1 cellular context compared by ENCODE assay signal in genomic region chr7:64313740-64314491, GRCh38.
TF ChIP-seq lines count a peak whose summit lies in the region.

Gene ZNF736, plus strand, starts transcription at chr7:64313961. Its CDS starts 190 bp downstream, at chr7:64314151.

TF ChIP-seq in K562, 482 proteins besides CTCF, POLR2A, EP300 and RAD21 (continued from another document and continues in another):
- TF ChIP-seq AFF1 (IDR thresholded peaks at IDR 0.05; ENCODE audit: low read depth in 1 of 2, partially characterized antibody in 2 of 2) (no peak), ZNF444 (CRISPR knock-in tag; IDR thresholded peaks at IDR 0.05) (peak; percentile 8; the same call in 1 of the 2 replicates), THRB (CRISPR knock-in tag; conservative IDR thresholded peaks at IDR 0.05) (peak; percentile 63; the same call in 1 of the 2 replicates), POU5F1 (IDR thresholded peaks at IDR 0.05; ENCODE audit: borderline replicate concordance, low read depth, low read length, partially characterized antibody) (no peak), RFX5 (IDR thresholded peaks at IDR 0.05; ENCODE audit: low read depth, low read length) (no peak), CEBPG (CRISPR knock-in tag; IDR thresholded peaks at IDR 0.05) (peak; percentile 62), CEBPG (tag; conservative IDR thresholded peaks at IDR 0.05 in 1 of 2, IDR thresholded peaks at IDR 0.05 in 1 of 2) (no peak), DIDO1 (tag; IDR thresholded peaks at IDR 0.05; ENCODE audit: low read depth) (no peak), POLR2G (IDR thresholded peaks at IDR 0.05; ENCODE audit: low read depth, low read length) (peak; percentile 69), KLF1 (tag; IDR thresholded peaks at IDR 0.05) (no peak), BCLAF1 (IDR thresholded peaks at IDR 0.05; ENCODE audit: borderline replicate concordance in 1 of 2, control insufficient read depth in 1 of 2, low read depth in 2 of 2, low read length in 1 of 2) (no peak), ZNF830 (CRISPR knock-in tag; IDR thresholded peaks at IDR 0.05) (no peak), CCAR2 (IDR thresholded peaks at IDR 0.05; ENCODE audit: low read depth, low read length) (no peak), YY1 (IDR thresholded peaks at IDR 0.05; ENCODE audit: borderline replicate concordance in 1 of 3, control insufficient read depth in 1 of 3, extremely low read depth in 1 of 3, insufficient read depth in 3 of 3, insufficient read length in 1 of 3, insufficient replicate concordance in 2 of 3, low read depth in 1 of 3, low read length in 2 of 3) (peak; percentile 28 to 90 (median 68)), FOXK2 (conservative IDR thresholded peaks at IDR 0.05 in 1 of 2, IDR thresholded peaks at IDR 0.05 in 1 of 2; ENCODE audit: low read depth in 2 of 2) (0 out of 4 replicates have a peak, but pooled peaks of 1 of the 2 experiments have one; percentile 16), KAT2B (IDR thresholded peaks at IDR 0.05; ENCODE audit: low read depth, low read length) (no peak), ZSCAN29 (IDR thresholded peaks at IDR 0.05) (peak; percentile 58; the same call in 1 of the 2 replicates), U2AF1 (optimal IDR thresholded peaks at IDR 0.05; ENCODE audit: low read depth, low read length) (no peak), EWSR1 (IDR thresholded peaks at IDR 0.05; ENCODE audit: borderline replicate concordance, low read depth, partially characterized antibody) (no peak), ZNF695 (CRISPR knock-in tag; IDR thresholded peaks at IDR 0.05) (no peak), RBBP5 (IDR thresholded peaks at IDR 0.05; ENCODE audit: borderline replicate concordance, insufficient read depth, low read length, poor library complexity, severe bottlenecking) (peak; percentile 58), ZNF408 (CRISPR knock-in tag; IDR thresholded peaks at IDR 0.05; ENCODE audit: low read depth) (no peak), MBD2 (IDR thresholded peaks at IDR 0.05; ENCODE audit: borderline replicate concordance, low read depth) (peak; percentile 68; the same call in 1 of the 2 replicates), SMAD3 (CRISPR knock-in tag; conservative IDR thresholded peaks at IDR 0.05) (no peak), CBX5 (IDR thresholded peaks at IDR 0.05; ENCODE audit: borderline replicate concordance, low read depth) (no peak), ESRRA (IDR thresholded peaks at IDR 0.05; ENCODE audit: borderline replicate concordance, low read depth) (no peak), CTBP1 (IDR thresholded peaks at IDR 0.05; ENCODE audit: borderline replicate concordance) (peak; percentile 25; the same call in 1 of the 2 replicates), E2F6 (IDR thresholded peaks at IDR 0.05; ENCODE audit: borderline replicate concordance in 1 of 2, extremely low read depth in 1 of 2, insufficient read depth in 1 of 2, insufficient read length in 1 of 2, low read depth in 1 of 2, low read length in 1 of 2, poor library complexity in 1 of 2, severe bottlenecking in 1 of 2) (no peak), HDAC2 (IDR thresholded peaks at IDR 0.05) (0 out of 2 replicates have a peak, but pooled peaks have one; percentile 23), GABPA (tag; conservative IDR thresholded peaks at IDR 0.05; ENCODE audit: low read depth) (peak; percentile 87), HDAC8 (tag; IDR thresholded peaks at IDR 0.05) (no peak), NR2F6 (CRISPR knock-in tag; IDR thresholded peaks at IDR 0.05) (no peak), SFPQ (IDR thresholded peaks at IDR 0.05; ENCODE audit: low read depth, low read length) (no peak), DACH1 (IDR thresholded peaks at IDR 0.05; ENCODE audit: partially characterized antibody) (no peak), HIVEP1 (CRISPR knock-in tag; IDR thresholded peaks at IDR 0.05) (no peak), STAG1 (CRISPR knock-in tag; IDR thresholded peaks at IDR 0.05; ENCODE audit: borderline replicate concordance) (no peak), NFRKB (IDR thresholded peaks at IDR 0.05; ENCODE audit: low read depth) (peak; percentile 66; the same call in 1 of the 2 replicates), ZNF707 (CRISPR knock-in tag; conservative IDR thresholded peaks at IDR 0.05) (no peak), RREB1 (CRISPR knock-in tag; IDR thresholded peaks at IDR 0.05) (no peak), CTCFL (IDR thresholded peaks at IDR 0.05; ENCODE audit: borderline replicate concordance, insufficient read depth, low read depth, low read length, poor library complexity, severe bottlenecking) (no peak)
